In genomic region chr11:96341237-96342130, GRCh38 we compare ENCODE assay signal across 8 cellular contexts. TPM values are rescaled to one million over a fixed set of nuclear protein-coding genes. Genes with fewer than 3 reads are reported as not detected.
DNase-seq lines count a peak whose midpoint lies in the region; TF ChIP-seq lines count a peak whose summit lies in the region.

No MANE protein-coding gene starts in this region.

- peak overlapping the region; percentile 62; the same call in 1 of the 2 replicates for H3K9ac ChIP-seq in OCI-LY1 (ENCODE audit: low read length)

- TF ChIP-seq CTCF in HEK293 (tag by site-specific recombination; IDR thresholded peaks at IDR 0.05) (0 out of 2 replicates have a peak, but pooled peaks have one; percentile 32), OCI-LY1 (IDR thresholded peaks at IDR 0.05; ENCODE audit: low read length) (peak; percentile 37; the same call in 1 of the 2 replicates), foreskin fibroblast (IDR thresholded peaks at IDR 0.05; ENCODE audit: low read depth, low read length) (peak; percentile 58), neutrophil (IDR thresholded peaks at IDR 0.05) (peak; percentile 3), tibial nerve (IDR thresholded peaks at IDR 0.05) (peak; percentile 24 to 58 (median 43))

- H3K4me3 ChIP-seq in HEK293 (ENCODE audit: low read depth, low read length) (peak overlapping the region; percentile 73), OCI-LY1 (ENCODE audit: low read depth, low read length, poor library complexity, severe bottlenecking) (peak overlapping the region; percentile 65), foreskin fibroblast (ENCODE audit: low read depth in 1 of 2, low read length in 2 of 2) (peak overlapping the region; percentile 86 to 95), neutrophil (ENCODE audit: low read depth in 1 of 2, low read length in 1 of 2) (peak overlapping the region; percentile 69 to 74), tibial nerve (peak overlapping the region; percentile 53 to 70 (median 60))

- H2AFZ ChIP-seq in OCI-LY1 (ENCODE audit: low read length), result no peak overlapping the region

- peak in 1 of 2 donors; percentile 22 for TF ChIP-seq POLR2A in tibial nerve (IDR thresholded peaks at IDR 0.05)

- H3K27ac ChIP-seq in HEK293 (ENCODE audit: extremely low read depth, low read depth, low read length) (no peak overlapping the region; the same call in 1 of the 2 replicates), OCI-LY1 (ENCODE audit: low read depth, low read length, poor library complexity, severe bottlenecking) (peak overlapping the region; percentile 62), neutrophil (no peak overlapping the region), tibial nerve (peak overlapping the region; percentile 83 to 93 (median 88))

- WGBS in tibial nerve, 2 donors, result 20 to 27% methylated on average over 12 to 23 of the region's 26 CpGs

- no peaks in the 10 kb centered on the region for H3K27me3 ChIP-seq in OCI-LY1 (ENCODE audit: insufficient read depth, low read length)
- peaks cover 9% of the 10 kb centered on the region for H3K27me3 ChIP-seq in neutrophil
- H3K27me3 ChIP-seq in tibial nerve, result no peaks in the 10 kb centered on the region

- H4K20me1 ChIP-seq in OCI-LY1 (ENCODE audit: insufficient read depth, low read length), result no peaks in the 10 kb centered on the region

- no peaks in the 10 kb centered on the region for H3K9me3 ChIP-seq in HEK293 (ENCODE audit: control insufficient read depth, insufficient read depth, low read depth, low read length)
- H3K9me3 ChIP-seq in OCI-LY1 (ENCODE audit: low read length), result no peaks in the 10 kb centered on the region
- no peaks in the 10 kb centered on the region for H3K9me3 ChIP-seq in neutrophil
- H3K9me3 ChIP-seq in tibial nerve, result no peaks in the 10 kb centered on the region

- CTCF ChIA-PET in HEK293 (lab: Yijun Ruan, JAX), result interaction anchor here (0.6 to 2.7 kb wide), 15 partner anchors 9 to 1234 kb away, joined by 3 to 46 read pairs (median 5); no protein-coding TSS in a partner anchor

- DNase-seq in GM03348 (ENCODE audit: low spot score) (peak; percentile 68), foreskin fibroblast (peak in 1 of 2 donors; percentile 80), tibial nerve (ENCODE audit: low spot score in 2 of 2) (peak in 1 of 2 donors; percentile 49), NCI-H1436 (lab: John Stamatoyannopoulos, UW) (no peak)
- peak; percentile 55 for DNase-seq in activated T-helper 9 cell treated with anti-CD3 and anti-CD28 coated beads, Interleukin-2, amount 50 U/mL, for 16 hours (ENCODE audit: low read depth)

- peak in 1 of 2 donors; percentile 61 for TF ChIP-seq EP300 in tibial nerve (IDR thresholded peaks at IDR 0.05)

- H3K36me3 ChIP-seq in HEK293 (ENCODE audit: control insufficient read depth in 2 of 2, insufficient read depth in 1 of 2, low read length in 2 of 2) (no peaks in the 10 kb centered on the region), OCI-LY1 (ENCODE audit: insufficient read depth, low read length) (no peaks in the 10 kb centered on the region), neutrophil (no peaks in the 10 kb centered on the region), tibial nerve (no peaks in the 10 kb centered on the region)

- no peaks in the 10 kb centered on the region for H3K9me2 ChIP-seq in OCI-LY1 (ENCODE audit: low read depth, low read length)

- H3K4me1 ChIP-seq in HEK293 (ENCODE audit: control insufficient read depth, insufficient read depth, low read length) (peaks cover 6% of the 10 kb centered on the region), OCI-LY1 (ENCODE audit: insufficient read depth, low read length, severe bottlenecking) (peaks cover 55% of the 10 kb centered on the region), neutrophil (ENCODE audit: control insufficient read depth in 1 of 2, insufficient read depth in 1 of 2, low read depth in 1 of 2, low read length in 1 of 2) (peaks cover 16 to 33% of the 10 kb centered on the region in 2 experiments), tibial nerve (peaks cover 0 to 55% (median 37%) of the 10 kb centered on the region in 4 donors)

- POLR2A ChIA-PET in HEK293 (lab: Yijun Ruan, JAX), result no interaction called here

- peak overlapping the region; percentile 73 for H3K4me2 ChIP-seq in OCI-LY1 (ENCODE audit: low read length)

- no peaks in the 10 kb centered on the region for H3F3A ChIP-seq in OCI-LY1 (ENCODE audit: insufficient read depth, low read length)

- no peaks in the 10 kb centered on the region for H3K79me2 ChIP-seq in OCI-LY1 (ENCODE audit: insufficient read depth, low read length)

TF ChIP-seq in HEK293, 187 proteins besides CTCF, POLR2A, EP300 and RAD21:
- TF ChIP-seq GLIS1 (tag by site-specific recombination; IDR thresholded peaks at IDR 0.05) (peak; percentile 45; the same call in 1 of the 2 replicates), ZFP41 (tag by site-specific recombination; IDR thresholded peaks at IDR 0.05; ENCODE audit: borderline replicate concordance) (no peak), PATZ1 (tag by site-specific recombination; IDR thresholded peaks at IDR 0.05) (peak; percentile 35), OSR2 (tag by site-specific recombination; IDR thresholded peaks at IDR 0.05) (peak; percentile 45; the same call in 1 of the 2 replicates)
TF ChIP-seq in HEK293: peak in this region for 3.

RNA-seq across cellular contexts. Expression of gene MAML2, which starts 1.5 kb away (rescaled TPM):
- total RNA-seq in tibial nerve, result 10 to 100 TPM; 20.5 to 38.4 (median 27.9) TPM

RNA-seq across cellular contexts. Expression of gene CCDC82, which starts 48.2 kb away (rescaled TPM):
- 10 to 100 TPM; 41.9 to 73.4 (median 49.5) TPM for total RNA-seq in tibial nerve

RNA-seq across cellular contexts. Expression of gene JRKL, which starts 48.3 kb away (rescaled TPM):
- total RNA-seq in tibial nerve, result 10 to 100 TPM in 1 of 4 donors, 1 to 10 TPM in 3; 5.9 to 10.5 (median 8.2) TPM

Comparison
In these comparisons a context has a peak if more than half of its experiments do, and no peak if none do; other contexts are left out.
1. H3K27ac ChIP-seq: peak in OCI-LY1 (single experiment) and tibial nerve (4 of 4); none in HEK293 (single experiment) and neutrophil (single experiment).
2. CTCF ChIP-seq: peak in every context shown above with its lines; median percentile 58 in foreskin fibroblast; 43 in tibial nerve; 37 in OCI-LY1; 32 in HEK293; 3 in neutrophil.
3. Peak in every context shown above with its lines, with median percentiles within 50 percentile points of each other: H3K4me3 ChIP-seq.